ENCODE assay signal across 18 cellular contexts in genomic region chr12:47135578-47135977, GRCh38. TPM values are rescaled to one million over a fixed set of nuclear protein-coding genes. Genes with fewer than 3 reads are reported as not detected.
DNase-seq lines count a peak whose midpoint lies in the region; ATAC-seq and TF ChIP-seq lines count a peak whose summit lies in the region.
"Had no signal": no experiment of that assay in that cellular context is flagged by ENCODE, and none has a peak within 500 bp of the region (broad histone marks: within the 10 kb centered on the region; RNA-seq: fewer than 3 reads in every experiment).

No MANE protein-coding gene starts in this region.

- DNase-seq in CD4-positive, CD25-positive, alpha-beta regulatory T cell = no peak
- no peak for DNase-seq in CD8-positive, alpha-beta T cell
- no peak for DNase-seq in endodermal cell
- DNase-seq in stimulated activated effector memory CD8-positive, alpha-beta T cell treated with anti-CD3 and anti-CD28 coated beads, Interleukin-12 subunit alpha, Interleukin-12 subunit beta, amount 100 ng/mL, for 72 hours (ENCODE audit: low spot score in 2 of 2) = no peak
- DNase-seq in cerebellar nuclear complex (lab: John Stamatoyannopoulos, UW) = no peak
- no peak for DNase-seq in A172 (ENCODE audit: low spot score)
- DNase-seq: 8988T; AML-193; Caco-2; Calu3; CD4-positive, alpha-beta memory T cell; DMS79 treated with DMSO at 0.1 percent for 48 hours; GF-D8 had no signal

- H3K36me3 ChIP-seq in CD4-positive, CD25-positive, alpha-beta regulatory T cell (ENCODE audit: control insufficient read depth, insufficient read depth, low read length) = peaks cover 21% of the 10 kb centered on the region
- no peaks in the 10 kb centered on the region for H3K36me3 ChIP-seq in CD8-positive, alpha-beta T cell (ENCODE audit: insufficient read depth, low read length)
- no peaks in the 10 kb centered on the region for H3K36me3 ChIP-seq in endodermal cell (ENCODE audit: control insufficient read depth, insufficient read depth, low read length)
- H3K36me3 ChIP-seq: BLaER1 treated with 17β-estradiol and CSF1 and Interleukin-3, amounts not matched to agents 10 nM and 100 nM had no signal

- H3K9ac ChIP-seq in endodermal cell (ENCODE audit: extremely low read depth, low read length, poor library complexity, severe bottlenecking) = no peak overlapping the region
- H3K9ac ChIP-seq: BLaER1 treated with 17β-estradiol and CSF1 and Interleukin-3, amounts not matched to agents 10 nM and 100 nM had no signal

- H3K4me3 Mint-ChIP-seq in CD4-positive, CD25-positive, alpha-beta regulatory T cell = no peak overlapping the region
- H3K4me3 Mint-ChIP-seq in CD8-positive, alpha-beta T cell = no peak overlapping the region
- H3K4me3 Mint-ChIP-seq in endodermal cell = no peak overlapping the region
- no peak overlapping the region for H3K4me3 Mint-ChIP-seq in stimulated activated effector memory CD8-positive, alpha-beta T cell treated with anti-CD3 and anti-CD28 coated beads, Interleukin-12 subunit alpha, Interleukin-12 subunit beta, amount 100 ng/mL, for 72 hours
- H3K4me3 Mint-ChIP-seq: B cell; CD4-positive, alpha-beta memory T cell had no signal

- TF ChIP-seq CTCF in CD8-positive, alpha-beta T cell (IDR thresholded peaks at IDR 0.05) = no peak
- no peak for TF ChIP-seq CTCF in endodermal cell (conservative IDR thresholded peaks at IDR 0.05)

- intact Hi-C loops in CD8-positive, alpha-beta T cell (cut with DNase I, micrococcal nuclease) = no loop called here

- H3K4me3 ChIP-seq in CD4-positive, CD25-positive, alpha-beta regulatory T cell (ENCODE audit: low read depth, low read length) = no peak overlapping the region
- H3K4me3 ChIP-seq in CD8-positive, alpha-beta T cell (ENCODE audit: low read depth, low read length) = no peak overlapping the region
- H3K4me3 ChIP-seq in endodermal cell (ENCODE audit: low read length) = no peak overlapping the region
- H3K4me3 ChIP-seq: A549; BLaER1 treated with 17β-estradiol and CSF1 and Interleukin-3, amounts not matched to agents 10 nM and 100 nM had no signal

- peaks cover 0 to 3% (median 0%) of the 10 kb centered on the region in 7 donors for H3K9me3 Mint-ChIP-seq in CD4-positive, CD25-positive, alpha-beta regulatory T cell
- no peaks in the 10 kb centered on the region for H3K9me3 Mint-ChIP-seq in CD8-positive, alpha-beta T cell
- no peaks in the 10 kb centered on the region for H3K9me3 Mint-ChIP-seq in endodermal cell
- H3K9me3 Mint-ChIP-seq in stimulated activated effector memory CD8-positive, alpha-beta T cell treated with anti-CD3 and anti-CD28 coated beads, Interleukin-12 subunit alpha, Interleukin-12 subunit beta, amount 100 ng/mL, for 72 hours = no peaks in the 10 kb centered on the region

- no peak for ATAC-seq in CD4-positive, CD25-positive, alpha-beta regulatory T cell (ENCODE audit: low read depth in 2 of 2)
- ATAC-seq in CD8-positive, alpha-beta T cell = no peak
- ATAC-seq in stimulated activated effector memory CD8-positive, alpha-beta T cell treated with anti-CD3 and anti-CD28 coated beads, Interleukin-12 subunit alpha, Interleukin-12 subunit beta, amount 100 ng/mL, for 72 hours = no peak
- no peak for ATAC-seq in GM21619 (IDR thresholded peaks at IDR 0.05; ENCODE audit: unreplicated experiment)
- ATAC-seq: A549 had no signal

- POLR2A ChIA-PET in CD8-positive, alpha-beta T cell (lab: Charles Lee) = no interaction called here

- peak overlapping the region in 2 of 3 donors; percentile 11 to 30 for H3K27ac Mint-ChIP-seq in CD4-positive, CD25-positive, alpha-beta regulatory T cell
- peak overlapping the region; percentile 15 for H3K27ac Mint-ChIP-seq in CD8-positive, alpha-beta T cell
- peak overlapping the region; percentile 27 for H3K27ac Mint-ChIP-seq in endodermal cell
- H3K27ac Mint-ChIP-seq in stimulated activated effector memory CD8-positive, alpha-beta T cell treated with anti-CD3 and anti-CD28 coated beads, Interleukin-12 subunit alpha, Interleukin-12 subunit beta, amount 100 ng/mL, for 72 hours = peak overlapping the region; percentile 36
- H3K27ac Mint-ChIP-seq: B cell had no signal

- no peaks in the 10 kb centered on the region for H3K9me3 ChIP-seq in CD4-positive, CD25-positive, alpha-beta regulatory T cell (ENCODE audit: control insufficient read depth in 2 of 2, low read length in 2 of 2)
- H3K9me3 ChIP-seq in CD8-positive, alpha-beta T cell (ENCODE audit: low read length) = no peaks in the 10 kb centered on the region
- no peaks in the 10 kb centered on the region for H3K9me3 ChIP-seq in endodermal cell (ENCODE audit: control insufficient read depth, low read length)
- H3K9me3 ChIP-seq: Caco-2 had no signal

- H3K4me1 ChIP-seq in CD4-positive, CD25-positive, alpha-beta regulatory T cell (ENCODE audit: control insufficient read depth, insufficient read depth, low read length, poor library complexity, severe bottlenecking) = no peaks in the 10 kb centered on the region
- no peaks in the 10 kb centered on the region for H3K4me1 ChIP-seq in CD8-positive, alpha-beta T cell (ENCODE audit: insufficient read depth, low read length)
- H3K4me1 ChIP-seq in endodermal cell (ENCODE audit: control insufficient read depth, insufficient read depth, low read length) = no peaks in the 10 kb centered on the region
- H3K4me1 ChIP-seq: Caco-2 had no signal

- H3K27ac ChIP-seq in CD4-positive, CD25-positive, alpha-beta regulatory T cell (ENCODE audit: insufficient read depth, low read length, poor library complexity, severe bottlenecking) = no peak overlapping the region
- no peak overlapping the region for H3K27ac ChIP-seq in CD8-positive, alpha-beta T cell (ENCODE audit: low read depth, low read length)
- H3K27ac ChIP-seq in endodermal cell (ENCODE audit: low read depth, low read length) = no peak overlapping the region
- H3K27ac ChIP-seq: A549; BLaER1 treated with 17β-estradiol and CSF1 and Interleukin-3, amounts not matched to agents 10 nM and 100 nM; C4-2B had no signal

- H3K4me1 Mint-ChIP-seq in CD4-positive, CD25-positive, alpha-beta regulatory T cell = peaks cover 4 to 21% (median 11%) of the 10 kb centered on the region in 4 donors
- peaks cover 11% of the 10 kb centered on the region for H3K4me1 Mint-ChIP-seq in CD8-positive, alpha-beta T cell (ENCODE audit: low read depth)
- no peaks in the 10 kb centered on the region for H3K4me1 Mint-ChIP-seq in endodermal cell
- peaks cover 10% of the 10 kb centered on the region for H3K4me1 Mint-ChIP-seq in stimulated activated effector memory CD8-positive, alpha-beta T cell treated with anti-CD3 and anti-CD28 coated beads, Interleukin-12 subunit alpha, Interleukin-12 subunit beta, amount 100 ng/mL, for 72 hours

- H3K36me3 Mint-ChIP-seq in CD4-positive, CD25-positive, alpha-beta regulatory T cell = peaks cover 45% of the 10 kb centered on the region
- peaks cover 41% of the 10 kb centered on the region for H3K36me3 Mint-ChIP-seq in CD8-positive, alpha-beta T cell
- no peaks in the 10 kb centered on the region for H3K36me3 Mint-ChIP-seq in endodermal cell (ENCODE audit: low read depth)
- peaks cover 12% of the 10 kb centered on the region for H3K36me3 Mint-ChIP-seq in stimulated activated effector memory CD8-positive, alpha-beta T cell treated with anti-CD3 and anti-CD28 coated beads, Interleukin-12 subunit alpha, Interleukin-12 subunit beta, amount 100 ng/mL, for 72 hours

- WGBS in endodermal cell (ENCODE audit: insufficient coverage in 1 of 2, insufficient read length in 1 of 2), 2 experiments = 94 to 100% methylated on average over 1 to 7 of the region's 7 CpGs

- CTCF ChIA-PET in CD8-positive, alpha-beta T cell (lab: Charles Lee) = no interaction called here

- H3K27me3 Mint-ChIP-seq in CD4-positive, CD25-positive, alpha-beta regulatory T cell = no peaks in the 10 kb centered on the region
- no peaks in the 10 kb centered on the region for H3K27me3 Mint-ChIP-seq in CD8-positive, alpha-beta T cell (ENCODE audit: low read depth)
- no peaks in the 10 kb centered on the region for H3K27me3 Mint-ChIP-seq in endodermal cell (ENCODE audit: insufficient read depth)
- H3K27me3 Mint-ChIP-seq: B cell; CD4-positive, alpha-beta memory T cell had no signal

- no peaks in the 10 kb centered on the region for H3K27me3 ChIP-seq in CD4-positive, CD25-positive, alpha-beta regulatory T cell (ENCODE audit: control insufficient read depth, insufficient read depth, low read length)
- H3K27me3 ChIP-seq in CD8-positive, alpha-beta T cell (ENCODE audit: insufficient read depth, low read length) = no peaks in the 10 kb centered on the region
- no peaks in the 10 kb centered on the region for H3K27me3 ChIP-seq in endodermal cell (ENCODE audit: control insufficient read depth, insufficient read depth, low read length, poor library complexity, severe bottlenecking)
- H3K27me3 ChIP-seq: BLaER1 treated with 17β-estradiol and CSF1 and Interleukin-3, amounts not matched to agents 10 nM and 100 nM had no signal

RNA-seq across cellular contexts. Expression of gene AMIGO2, which starts 55.8 kb away (rescaled TPM):
- total RNA-seq in CD4-positive, CD25-positive, alpha-beta regulatory T cell = 7.2 TPM
- 10 to 100 TPM in 3 of 4 donors, 1 to 10 TPM in 1; 9.0 to 12.9 (median 11.7) TPM for polyA plus RNA-seq in CD4-positive, CD25-positive, alpha-beta regulatory T cell
- total RNA-seq in CD8-positive, alpha-beta T cell = 10 to 100 TPM; 12.5 to 13.5 TPM
- 1 to 10 TPM; 6.4 to 7.8 TPM for total RNA-seq in endodermal cell
- polyA plus RNA-seq in endodermal cell (2013, experiment 1 of 2) = 10.4 TPM
- 10.8 TPM for polyA plus RNA-seq in endodermal cell (2013, experiment 2 of 2)
- 229 and 279 TPM in 2 replicates for total RNA-seq in A172 (2014; rRNA removed; shearing (Covaris generic))

RNA-seq across cellular contexts. Expression of gene PCED1B, which starts 56.2 kb away (rescaled TPM):
- total RNA-seq in CD4-positive, CD25-positive, alpha-beta regulatory T cell = 64.9 TPM
- polyA plus RNA-seq in CD4-positive, CD25-positive, alpha-beta regulatory T cell = 10 to 100 TPM; 56.7 to 74.5 (median 65.0) TPM
- total RNA-seq in CD8-positive, alpha-beta T cell = 10 to 100 TPM; 32.9 to 33.7 TPM
- 1 to 10 TPM; 2.5 to 7.0 TPM for total RNA-seq in endodermal cell
- 2.7 TPM for polyA plus RNA-seq in endodermal cell (2013, experiment 1 of 2)
- 2.0 TPM for polyA plus RNA-seq in endodermal cell (2013, experiment 2 of 2)
- total RNA-seq in A172 (2014; rRNA removed; shearing (Covaris generic)) = 0.34 and 0.52 TPM in 2 replicates

Comparison
In these comparisons a context has a peak if more than half of its experiments do, and no peak if none do; other contexts are left out.
1. RNA of gene AMIGO2, which starts 55.8 kb away (total RNA-seq): 229 to 279 TPM in A172; 12.5 to 13.5 TPM in CD8-positive, alpha-beta T cell, 6.4 to 7.8 TPM in endodermal cell and 7.2 TPM in CD4-positive, CD25-positive, alpha-beta regulatory T cell (single experiment); every median in the first group is over 10 times any median in the second.
2. Peak in every context shown above with its lines, with median percentiles within 50 percentile points of each other: H3K27ac Mint-ChIP-seq.